In genomic region chr2:74378007-74378406, GRCh38 we compare ENCODE assay signal across 2 cellular contexts.
TF ChIP-seq lines count a peak whose summit lies in the region.

No MANE protein-coding gene starts in this region.

TF ChIP-seq in IMR-90, 13 proteins besides CTCF, POLR2A, EP300 and RAD21:
- no peak for TF ChIP-seq MAFK (IDR thresholded peaks at IDR 0.05; ENCODE audit: low read depth, low read length)
- no peak for TF ChIP-seq CEBPB (IDR thresholded peaks at IDR 0.05; ENCODE audit: low read depth, low read length)
- TF ChIP-seq BHLHE40 (IDR thresholded peaks at IDR 0.05; ENCODE audit: low read depth, low read length), result no peak
- no peak for TF ChIP-seq MXI1 (IDR thresholded peaks at IDR 0.05; ENCODE audit: borderline replicate concordance, low read depth, low read length)
- no peak for TF ChIP-seq USF2 (IDR thresholded peaks at IDR 0.05; ENCODE audit: low read depth, low read length)
- no peak for TF ChIP-seq NFE2L2 (IDR thresholded peaks at IDR 0.05; ENCODE audit: low read depth, low read length)
- TF ChIP-seq FOS (IDR thresholded peaks at IDR 0.05; ENCODE audit: low read depth, low read length), result no peak
- no peak for TF ChIP-seq CHD1 (IDR thresholded peaks at IDR 0.05; ENCODE audit: low read depth, low read length)
- no peak for TF ChIP-seq RCOR1 (IDR thresholded peaks at IDR 0.05; ENCODE audit: insufficient replicate concordance, low read length)
- TF ChIP-seq MAZ (IDR thresholded peaks at IDR 0.05; ENCODE audit: borderline replicate concordance, low read depth, low read length), result no peak
- no peak for TF ChIP-seq ELK1 (IDR thresholded peaks at IDR 0.05; ENCODE audit: borderline replicate concordance, low read depth, low read length)
- TF ChIP-seq SMC3 (IDR thresholded peaks at IDR 0.05; ENCODE audit: low read depth, low read length), result no peak
- TF ChIP-seq RFX5 (IDR thresholded peaks at IDR 0.05; ENCODE audit: low read depth, low read length), result no peak

TF ChIP-seq in endothelial cell of umbilical vein, 7 proteins besides CTCF, POLR2A, EP300 and RAD21:
- TF ChIP-seq POLR2AphosphoS5 (IDR thresholded peaks at IDR 0.05; ENCODE audit: insufficient read depth, low read depth, low read length) (no peak), MYC (IDR thresholded peaks at IDR 0.05; ENCODE audit: low read depth, low read length) (no peak), GATA2 (IDR thresholded peaks at IDR 0.05; ENCODE audit: insufficient read depth, insufficient read length, low read depth, low read length) (no peak), MAX (IDR thresholded peaks at IDR 0.05; ENCODE audit: insufficient read depth, insufficient read length) (no peak), FOS (IDR thresholded peaks at IDR 0.05; ENCODE audit: borderline replicate concordance, insufficient read depth, low read length) (no peak), JUN (IDR thresholded peaks at IDR 0.05; ENCODE audit: borderline replicate concordance, insufficient read depth, insufficient read length, low read depth) (no peak), EZH2 (IDR thresholded peaks at IDR 0.05; ENCODE audit: borderline replicate concordance, low read depth, low read length, severe bottlenecking) (no peak)
